Comparison of ENCODE assay signal across 1 cellular context in genomic region chr16:87765776-87766484, GRCh38.
TF ChIP-seq lines count a peak whose summit lies in the region.

TSS of gene KLHDC4 (minus strand) at chr16:87765986. CDS start at chr16:87765890, 96 bp downstream.

TF ChIP-seq in GM12878, 131 proteins besides CTCF, POLR2A, EP300 and RAD21 (continued from another document and continues in another):
- TF ChIP-seq GATAD2B (conservative IDR thresholded peaks at IDR 0.05; ENCODE audit: low read depth) = peak; percentile 62; the same call in 1 of the 2 replicates
- TF ChIP-seq CREM (IDR thresholded peaks at IDR 0.05; ENCODE audit: low read depth) = peak; percentile 99
- TF ChIP-seq ASH2L (IDR thresholded peaks at IDR 0.05; ENCODE audit: borderline replicate concordance, low read depth) = no peak; the same call in 1 of the 2 replicates
- no peak for TF ChIP-seq NFYA (IDR thresholded peaks at IDR 0.05; ENCODE audit: borderline replicate concordance, low read depth, low read length)
- TF ChIP-seq RAD51 (IDR thresholded peaks at IDR 0.05) = no peak
- TF ChIP-seq DPF2 (IDR thresholded peaks at IDR 0.05) = 0 out of 2 replicates have a peak, but pooled peaks have one; percentile 22
- TF ChIP-seq SMC3 (IDR thresholded peaks at IDR 0.05; ENCODE audit: borderline replicate concordance, low read length) = 0 out of 2 replicates have a peak, but pooled peaks have one; percentile 2
- TF ChIP-seq KAT2A (conservative IDR thresholded peaks at IDR 0.05; ENCODE audit: control insufficient read depth, low read depth, low read length) = no peak
- no peak for TF ChIP-seq RBBP5 (conservative IDR thresholded peaks at IDR 0.05)
- TF ChIP-seq ZNF24 (IDR thresholded peaks at IDR 0.05) = no peak
- TF ChIP-seq YY1 (IDR thresholded peaks at IDR 0.05; ENCODE audit: low read depth, low read length) = peak; percentile 90
- peak; percentile 96 for TF ChIP-seq NKRF (conservative IDR thresholded peaks at IDR 0.05)
- TF ChIP-seq E4F1 (IDR thresholded peaks at IDR 0.05; ENCODE audit: borderline replicate concordance, partially characterized antibody) = peak; percentile 71
- peak; percentile 72; the same call in 1 of the 2 replicates for TF ChIP-seq ZBED1 (IDR thresholded peaks at IDR 0.05; ENCODE audit: borderline replicate concordance)
- TF ChIP-seq MXI1 (IDR thresholded peaks at IDR 0.05; ENCODE audit: low read depth, low read length) = peak; percentile 92
- TF ChIP-seq MTA2 (IDR thresholded peaks at IDR 0.05; ENCODE audit: low read depth) = 0 out of 2 replicates have a peak, but pooled peaks have one; percentile 20
- no peak for TF ChIP-seq STAT3 (IDR thresholded peaks at IDR 0.05; ENCODE audit: low read depth, low read length)
- peak; percentile 67; the same call in 1 of the 2 replicates for TF ChIP-seq TARDBP (IDR thresholded peaks at IDR 0.05; ENCODE audit: borderline replicate concordance)
- TF ChIP-seq CHD1 (IDR thresholded peaks at IDR 0.05; ENCODE audit: low read depth, low read length) = no peak
- no peak for TF ChIP-seq HSF1 (IDR thresholded peaks at IDR 0.05; ENCODE audit: low read depth, low read length)
- TF ChIP-seq TCF12 (IDR thresholded peaks at IDR 0.05; ENCODE audit: low read depth, low read length) = peak; percentile 90
- no peak for TF ChIP-seq ESRRA (IDR thresholded peaks at IDR 0.05; ENCODE audit: low read length)
- TF ChIP-seq SUPT20H (IDR thresholded peaks at IDR 0.05; ENCODE audit: borderline replicate concordance, control insufficient read depth, low read depth, low read length) = no peak
- no peak for TF ChIP-seq CHD4 (IDR thresholded peaks at IDR 0.05)
- TF ChIP-seq PAX8 (IDR thresholded peaks at IDR 0.05) = peak; percentile 27; the same call in 1 of the 2 replicates
- peak; percentile 32 for TF ChIP-seq SMAD1 (IDR thresholded peaks at IDR 0.05; ENCODE audit: low read depth, partially characterized antibody)
- no peak for TF ChIP-seq CUX1 (IDR thresholded peaks at IDR 0.05; ENCODE audit: insufficient replicate concordance, low read depth, low read length)
- TF ChIP-seq HDGF (IDR thresholded peaks at IDR 0.05) = no peak
- no peak for TF ChIP-seq CEBPB (IDR thresholded peaks at IDR 0.05; ENCODE audit: borderline replicate concordance in 1 of 2, low read depth in 2 of 2, low read length in 2 of 2)
- 0 out of 2 replicates have a peak, but pooled peaks have one; percentile 70 for TF ChIP-seq TCF3 (IDR thresholded peaks at IDR 0.05; ENCODE audit: borderline replicate concordance, insufficient read depth, low read depth, low read length)
- peak; percentile 94 for TF ChIP-seq GABPA (IDR thresholded peaks at IDR 0.05; ENCODE audit: low read depth)
- no peak for TF ChIP-seq SMARCA5 (IDR thresholded peaks at IDR 0.05)
- 0 out of 4 replicates have a peak, but pooled peaks of 1 of the 2 experiments have one; percentile 6 for TF ChIP-seq BHLHE40 (IDR thresholded peaks at IDR 0.05; ENCODE audit: borderline replicate concordance in 1 of 2, low read depth in 2 of 2, low read length in 1 of 2)
- peak; percentile 91 for TF ChIP-seq POLR2AphosphoS5 (IDR thresholded peaks at IDR 0.05; ENCODE audit: low read length)
- TF ChIP-seq SIX5 (IDR thresholded peaks at IDR 0.05; ENCODE audit: low read depth, low read length, severe bottlenecking) = peak; percentile 53
- peak; percentile 71 for TF ChIP-seq IKZF1 (conservative IDR thresholded peaks at IDR 0.05)
- no peak for TF ChIP-seq ZBTB33 (IDR thresholded peaks at IDR 0.05)
- TF ChIP-seq NBN (IDR thresholded peaks at IDR 0.05) = peak; percentile 92
- TF ChIP-seq ATF7 (IDR thresholded peaks at IDR 0.05; ENCODE audit: low read depth) = peak; percentile 26; the same call in 1 of the 2 replicates
- 0 out of 2 replicates have a peak, but pooled peaks have one; percentile 62 for TF ChIP-seq POLR2AphosphoS2 (IDR thresholded peaks at IDR 0.05; ENCODE audit: low read depth, low read length)
- TF ChIP-seq IRF5 (IDR thresholded peaks at IDR 0.05; ENCODE audit: borderline replicate concordance) = no peak
- TF ChIP-seq RELB (IDR thresholded peaks at IDR 0.05; ENCODE audit: low read depth) = peak; percentile 92
- TF ChIP-seq MYC (IDR thresholded peaks at IDR 0.05; ENCODE audit: insufficient read depth, insufficient read length, insufficient replicate concordance, low read length, severe bottlenecking) = no peak
